Comparison of ENCODE assay signal across 8 cellular contexts in genomic region chr12:4274960-4275868, GRCh38. TPM values are rescaled to one million over a fixed set of nuclear protein-coding genes. Genes with fewer than 3 reads are reported as not detected.
DNase-seq lines count a peak whose midpoint lies in the region; ATAC-seq and TF ChIP-seq lines count a peak whose summit lies in the region.

No MANE protein-coding gene starts in this region.

- peak overlapping the region; percentile 3 for H2BK5ac ChIP-seq in H9 (ENCODE audit: insufficient read length, low read length)

- no peak overlapping the region for H3K4ac ChIP-seq in H9 (ENCODE audit: low read depth, low read length)

- H2BK20ac ChIP-seq in H9 (ENCODE audit: low read depth, low read length, poor library complexity, severe bottlenecking) = no peak overlapping the region

- peak overlapping the region; percentile 88 for H3K18ac ChIP-seq in H9 (ENCODE audit: insufficient read length, low read depth, low read length)

- DNase-seq in H9 (peak; percentile 46), right cardiac atrium (peak in 2 of 3 donors; percentile 65 to 68), SKM-1 (lab: John Stamatoyannopoulos, UW; ENCODE audit: unreplicated experiment) (no peak), NCI-H2171 (lab: John Stamatoyannopoulos, UW) (no peak)
- peak; percentile 63 for DNase-seq in activated CD8-positive, alpha-beta memory T cell treated with anti-CD3 and anti-CD28 coated beads, Interleukin-2, amount 50 U/mL, for 48 hours
- DNase-seq in stimulated activated CD4-positive, alpha-beta T cell treated with anti-CD3 and anti-CD28 coated beads, Interleukin-1b, Interleukin-23, amount 100 ng/mL, for 48 hours = no peak

- H2BK15ac ChIP-seq in H9 (ENCODE audit: low read depth, low read length) = no peak overlapping the region

- H3K23me2 ChIP-seq in H9 (ENCODE audit: insufficient read length, low read depth, low read length, poor library complexity, severe bottlenecking) = peaks cover 45% of the 10 kb centered on the region

- no peaks in the 10 kb centered on the region for H3K9me3 ChIP-seq in H9 (ENCODE audit: control insufficient read depth, low read depth, low read length)
- no peaks in the 10 kb centered on the region for H3K9me3 ChIP-seq in right cardiac atrium (ENCODE audit: control insufficient read depth, low read length)

- no peak overlapping the region for H3K23ac ChIP-seq in H9 (ENCODE audit: insufficient read length, low read depth, low read length)

- peaks cover 20% of the 10 kb centered on the region for H3K79me2 ChIP-seq in H9 (ENCODE audit: insufficient read depth, low read length)

- H2AK5ac ChIP-seq in H9 (ENCODE audit: insufficient read length, low read length) = no peak overlapping the region

- peak overlapping the region; percentile 88 to 98 for H3K4me3 Mint-ChIP-seq in H9

- H2BK12ac ChIP-seq in H9 (ENCODE audit: insufficient read length, low read depth, low read length) = no peak overlapping the region

- no peak overlapping the region for H4K5ac ChIP-seq in H9 (ENCODE audit: insufficient read length, low read depth, low read length)

- H3K9me3 Mint-ChIP-seq in H9 = peaks cover 2 to 3% of the 10 kb centered on the region in 2 experiments; a peak in 2 of 5 replicates

- no peak overlapping the region for H4K91ac ChIP-seq in H9 (ENCODE audit: insufficient read length, low read depth, low read length)

- intact Hi-C loops in right cardiac atrium (cut with DNase I) = loop anchor here (5.0 to 10.0 kb wide), 9 partner anchors 160 to 388 kb away; no protein-coding TSS in a partner anchor

- H3K4me1 ChIP-seq in H9 (ENCODE audit: insufficient read depth, low read length) (peaks cover 9% of the 10 kb centered on the region), right cardiac atrium (ENCODE audit: control insufficient read depth, insufficient read depth, low read length) (peaks cover 5% of the 10 kb centered on the region)

- peak overlapping the region; percentile 89 for H2BK120ac ChIP-seq in H9 (ENCODE audit: low read depth, low read length, poor library complexity, severe bottlenecking)

- peak overlapping the region; percentile 88 for H3K4me3 ChIP-seq in right cardiac atrium (ENCODE audit: low read length)
- H3K4me3 ChIP-seq in skin epidermis = peak overlapping the region; percentile 49 to 76 (median 65)

- H2AFZ ChIP-seq in H9 (ENCODE audit: low read length) = no peak overlapping the region

- H3K79me1 ChIP-seq in H9 (ENCODE audit: insufficient read depth, low read depth, low read length, poor library complexity, severe bottlenecking) = peaks cover 2% of the 10 kb centered on the region

- H3K27ac ChIP-seq in H9 (ENCODE audit: insufficient read length, low read depth, low read length) = no peak overlapping the region
- H3K27ac ChIP-seq in right cardiac atrium (ENCODE audit: low read length) = peak overlapping the region; percentile 90
- peak overlapping the region in 20 of 21 experiments; percentile 52 to 96 (median 82) for H3K27ac ChIP-seq in skin epidermis

- no peak for ATAC-seq in right cardiac atrium
- no peak for ATAC-seq in GM19023 (IDR thresholded peaks at IDR 0.05; ENCODE audit: unreplicated experiment)

- peak overlapping the region; percentile 92; the same call in 1 of the 2 replicates for H3K14ac ChIP-seq in H9 (ENCODE audit: insufficient read depth, low read length)

- H4K8ac ChIP-seq in H9 (replicated peaks; ENCODE audit: insufficient read length, low read depth, low read length) = no peak overlapping the region

- no peak for TF ChIP-seq CTCF in H9 (conservative IDR thresholded peaks at IDR 0.05)

- peaks cover 42 to 46% of the 10 kb centered on the region in 2 experiments for H3K4me1 Mint-ChIP-seq in H9

- peaks cover 45% of the 10 kb centered on the region for H3K27me3 Mint-ChIP-seq in H9 (ENCODE audit: low read depth)

- peak overlapping the region; percentile 83 for H3K9ac ChIP-seq in H9 (ENCODE audit: extremely low read depth, insufficient read length, low read length)

- no peak overlapping the region for H3T11ph ChIP-seq in H9 (ENCODE audit: low read length)

- no CpG with 5 or more reads among the region's 46 CpGs for WGBS in H9 (ENCODE audit: extremely low coverage, insufficient read length, low lambda C conversion rate)
- WGBS in right cardiac atrium = 3% methylated on average over 46 of the region's 46 CpGs

- H3K27ac Mint-ChIP-seq in H9 = peak overlapping the region; percentile 85 to 98 (median 95)

- H3K27me3 ChIP-seq in H9 (ENCODE audit: insufficient read depth, low read length) (no peaks in the 10 kb centered on the region; the same call in 1 of the 2 replicates), right cardiac atrium (ENCODE audit: control insufficient read depth, insufficient read depth) (no peaks in the 10 kb centered on the region)

- H3K36me3 Mint-ChIP-seq in H9 (ENCODE audit: insufficient read depth in 1 of 3, low read depth in 3 of 3) = peaks cover 42 to 45% (median 45%) of the 10 kb centered on the region in 3 experiments

- H3K56ac ChIP-seq in H9 (ENCODE audit: insufficient read length, low read depth, low read length) = no peak overlapping the region

- H3K4me2 ChIP-seq in H9 (ENCODE audit: insufficient read depth, insufficient read length, low read length) = peak overlapping the region; percentile 77

- H4K20me1 ChIP-seq in H9 (ENCODE audit: control insufficient read depth, insufficient read depth, insufficient read length) = peaks cover 4% of the 10 kb centered on the region

RNA-seq across cellular contexts. Expression of gene CCND2, which starts 1.7 kb away (rescaled TPM):
- total RNA-seq in H9 (2021) (98.2 and 104 TPM in 2 replicates), right cardiac atrium (100 to 1,000 TPM; 200 to 255 (median 218) TPM)
- polyA plus RNA-seq in right cardiac atrium = 44.3 TPM

RNA-seq across cellular contexts. Expression of gene TIGAR, which starts 45.8 kb away (rescaled TPM):
- 23.4 and 27.5 TPM in 2 replicates for total RNA-seq in H9 (2021)
- 10 to 100 TPM in 2 of 4 donors, 1 to 10 TPM in 2; 8.6 to 14.5 (median 11.1) TPM for total RNA-seq in right cardiac atrium
- 4.9 TPM for polyA plus RNA-seq in right cardiac atrium

Comparison
In these comparisons a context has a peak if more than half of its experiments do, and no peak if none do; other contexts are left out.
1. DNase-seq: peak in H9 (single experiment), activated CD8-positive, alpha-beta memory T cell treated with anti-CD3 and anti-CD28 coated beads, Interleukin-2, amount 50 U/mL, for 48 hours (single experiment) and right cardiac atrium (2 of 3); none in stimulated activated CD4-positive, alpha-beta T cell treated with anti-CD3 and anti-CD28 coated beads, Interleukin-1b, Interleukin-23, amount 100 ng/mL, for 48 hours (single experiment), SKM-1 (single experiment) and NCI-H2171 (single experiment).